Comparison of ENCODE assay signal across 29 cellular contexts in the genomic region with DNA sequence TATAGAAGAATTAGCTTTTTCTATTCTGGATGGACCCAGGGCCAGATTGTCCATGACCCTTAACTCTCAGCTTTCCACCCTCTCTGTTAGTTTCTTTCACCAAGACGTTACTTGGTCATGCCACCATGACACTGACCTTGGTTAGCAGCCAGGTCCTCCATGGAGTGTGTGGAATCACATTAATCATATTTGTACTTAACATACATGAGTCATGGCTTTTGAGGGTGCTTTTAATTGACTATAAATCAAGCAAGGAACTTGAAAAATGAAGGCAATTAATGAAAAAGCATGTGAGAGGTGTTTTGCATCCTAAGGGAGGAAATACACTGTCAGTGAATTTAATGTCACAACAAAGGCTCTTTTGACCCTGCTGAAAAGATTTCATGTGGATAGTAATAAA.
A peak's percentile ranks its signal among the peaks of the same experiment; 100 is the strongest.
DNase-seq lines count a peak whose midpoint lies in the region; ATAC-seq and TF ChIP-seq lines count a peak whose summit lies in the region.
"Had no signal": no experiment of that assay in that cellular context is flagged by ENCODE, and none has a peak within 500 bp of the region (broad histone marks: within the 10 kb centered on the region; RNA-seq: fewer than 3 reads in every experiment).

No MANE protein-coding gene starts in this region.

- H3K9ac ChIP-seq in fibroblast of lung (ENCODE audit: insufficient read depth, low read length), result no peak overlapping the region
- H3K9ac ChIP-seq: parathyroid adenoma had no signal

- H4K20me1 ChIP-seq in fibroblast of lung (ENCODE audit: control insufficient read depth, extremely low read depth, insufficient read depth, low read length), result no peaks in the 10 kb centered on the region

- TF ChIP-seq POLR2A in adrenal gland (IDR thresholded peaks at IDR 0.05), result no peak

- intact Hi-C loops in adrenal gland (cut with DNase I), result no loop called here

- H3K9me3 ChIP-seq in adrenal gland (replicated peaks in 1 of 3), result no peaks in the 10 kb centered on the region
- H3K9me3 ChIP-seq in fibroblast of lung (ENCODE audit: control insufficient read depth, insufficient read depth, low read depth, low read length), result no peaks in the 10 kb centered on the region
- H3K9me3 ChIP-seq: upper lobe of right lung had no signal

- H3K4me2 ChIP-seq in fibroblast of lung (ENCODE audit: extremely low read depth, insufficient read depth, low read length), result no peak overlapping the region
- H3K4me2 ChIP-seq: GM23338 had no signal

- no peak for TF ChIP-seq CTCF in adrenal gland (IDR thresholded peaks at IDR 0.05)
- no peak for TF ChIP-seq CTCF in fibroblast of lung (conservative IDR thresholded peaks at IDR 0.05 in 1 of 2, IDR thresholded peaks at IDR 0.05 in 1 of 2; ENCODE audit: low read depth in 1 of 2, low read length in 2 of 2)
- TF ChIP-seq CTCF in retinal pigment epithelial cell (conservative IDR thresholded peaks at IDR 0.05; ENCODE audit: low read depth, low read length), result no peak

- H2AFZ ChIP-seq in fibroblast of lung (ENCODE audit: low read length), result no peak overlapping the region
- H2AFZ ChIP-seq: GM23338, parathyroid adenoma had no signal

- 4 to 21% (median 15%) methylated on average over 1 of the region's 1 CpG for WGBS in adrenal gland, 4 donors

- ATAC-seq in HG02973 (IDR thresholded peaks at IDR 0.05; ENCODE audit: unreplicated experiment), result no peak
- ATAC-seq: activated naive CD4-positive, alpha-beta T cell treated with anti-CD3 and anti-CD28 coated beads, Interleukin-2, amount 50 U/mL, for 72 hours; activated T-helper 17 cell treated with anti-CD3 and anti-CD28 coated beads, Interleukin-2, amount 50 U/mL, for 72 hours; GM12878; GM23338; left cardiac atrium; right cardiac atrium; upper lobe of right lung had no signal

- H3K4me3 ChIP-seq in adrenal gland, result no peak overlapping the region
- no peak overlapping the region for H3K4me3 ChIP-seq in fibroblast of lung (replicated peaks in 1 of 4; ENCODE audit: control extremely low read depth in 1 of 4, insufficient read depth in 1 of 4, low read depth in 3 of 4, low read length in 4 of 4)
- no peak overlapping the region for H3K4me3 ChIP-seq in retinal pigment epithelial cell (ENCODE audit: low read length)
- H3K4me3 ChIP-seq: GM12878, GM23338, upper lobe of right lung had no signal

- H3K36me3 ChIP-seq in adrenal gland (replicated peaks in 1 of 2), result no peaks in the 10 kb centered on the region
- no peaks in the 10 kb centered on the region for H3K36me3 ChIP-seq in fibroblast of lung (ENCODE audit: control insufficient read depth, insufficient read depth, low read length)
- H3K36me3 ChIP-seq: upper lobe of right lung had no signal

- no peak overlapping the region for H3K27ac ChIP-seq in adrenal gland
- no peak overlapping the region for H3K27ac ChIP-seq in fibroblast of lung (ENCODE audit: insufficient read depth, low read length)
- H3K27ac ChIP-seq: C4-2B, parathyroid adenoma, RWPE1, upper lobe of right lung had no signal

- no peaks in the 10 kb centered on the region for H3K79me2 ChIP-seq in fibroblast of lung (ENCODE audit: control insufficient read depth, insufficient read depth, low read length)
- H3K79me2 ChIP-seq: parathyroid adenoma had no signal

- H3K4me1 ChIP-seq in adrenal gland (replicated peaks in 1 of 2), result no peaks in the 10 kb centered on the region
- no peaks in the 10 kb centered on the region for H3K4me1 ChIP-seq in fibroblast of lung (ENCODE audit: control insufficient read depth, extremely low read depth, insufficient read depth, low read length)
- H3K4me1 ChIP-seq: Caco-2, parathyroid adenoma, upper lobe of right lung had no signal

- DNase-seq in HCEC 1CT, result peak; percentile 51
- DNase-seq in adrenal gland, result peak in 5 of 7 donors; percentile 11 to 59 (median 15)
- peak; percentile 25 to 50 for DNase-seq in fibroblast of lung (ENCODE audit: low read depth in 2 of 2)
- peak; percentile 27 for DNase-seq in retinal pigment epithelial cell (ENCODE audit: low read depth)
- DNase-seq in HPDE6-E6E7 (ENCODE audit: extremely low spot score), result no peak
- no peak for DNase-seq in RPMI8226
- DNase-seq: activated CD4-positive, alpha-beta memory T cell treated with anti-CD3 and anti-CD28 coated beads for 36 hours; activated CD4-positive, CD25-positive, alpha-beta regulatory T cell treated with anti-CD3 and anti-CD28 coated beads, Interleukin-2, amount 50 U/mL, for 72 hours; aorta; Caco-2; caudate nucleus; DMS79 treated with DMSO at 0.1 percent for 48 hours; left cardiac atrium; NCI-H1105 treated with DMSO at 0.1 percent for 48 hours; NCI-H2029 treated with DMSO at 0.1 percent for 48 hours; NCI-H226; NCI-H748 treated with DMSO at 0.1 percent for 48 hours; right cardiac atrium; stimulated activated CD4-positive, alpha-beta T cell treated with anti-CD3 and anti-CD28 coated beads, Interleukin-12 subunit alpha, Interleukin-12 subunit beta, amount 100 ng/mL, for 4 hours; stimulated activated CD4-positive, alpha-beta T cell treated with anti-CD3 and anti-CD28 coated beads, Interleukin-4, amount 100 ng/mL, for 1 hour; upper lobe of right lung had no signal

- H3K27me3 ChIP-seq in adrenal gland, result no peaks in the 10 kb centered on the region
- H3K27me3 ChIP-seq in fibroblast of lung (ENCODE audit: control insufficient read depth, insufficient read depth, low read length), result no peaks in the 10 kb centered on the region
- H3K27me3 ChIP-seq: upper lobe of right lung had no signal

Comparison
In these comparisons a context has a peak if more than half of its experiments do, and no peak if none do; other contexts are left out.
1. DNase-seq: peak in HCEC 1CT (single experiment), adrenal gland (5 of 7), fibroblast of lung (2 of 2) and retinal pigment epithelial cell (single experiment); none in HPDE6-E6E7 (single experiment) and RPMI8226 (single experiment).